In the genomic region with DNA sequence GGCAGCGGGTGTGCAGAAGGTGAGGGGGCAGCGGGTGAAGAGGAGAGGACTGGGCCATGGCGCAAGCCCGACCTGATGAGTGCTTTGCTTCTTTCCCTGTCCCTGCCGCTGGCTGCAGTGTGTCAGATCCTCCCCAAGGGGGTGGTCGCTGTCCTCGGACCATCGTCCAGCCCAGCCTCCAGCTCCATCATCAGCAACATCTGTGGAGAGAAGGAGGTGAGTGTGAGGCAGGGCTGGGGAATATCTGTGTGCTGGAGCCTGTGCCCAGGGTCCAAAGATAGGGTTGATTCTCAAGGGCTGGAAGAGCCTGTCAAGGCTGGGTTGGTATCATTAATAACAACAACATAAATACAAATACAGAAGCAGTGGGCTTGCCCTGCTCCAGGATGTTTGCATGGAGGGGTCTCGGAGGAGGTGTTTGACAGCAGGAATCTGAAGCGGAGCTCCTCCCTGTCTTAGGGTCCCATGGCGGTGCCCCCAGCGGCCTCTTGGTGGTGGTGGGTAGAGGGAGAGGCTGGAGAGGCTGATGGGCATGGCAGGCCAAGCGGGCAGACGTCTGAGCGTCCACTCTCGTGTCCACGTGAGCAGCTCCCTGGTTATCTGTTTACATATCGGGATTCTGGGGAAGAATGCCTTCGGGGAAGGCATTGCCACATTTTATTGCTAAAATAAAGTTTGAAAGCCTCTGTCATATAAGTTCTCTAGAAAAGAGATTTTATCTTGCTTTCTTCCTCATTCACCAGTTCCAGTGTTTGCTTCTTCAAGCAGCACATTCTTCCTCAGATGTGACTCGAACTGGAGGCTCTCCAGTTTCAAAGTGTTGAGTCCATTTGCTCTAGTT, we compare ENCODE assay signal across 1 cellular context.
TF ChIP-seq lines count a peak whose summit lies in the region.

No MANE protein-coding gene starts in this region.

TF ChIP-seq in H1, 55 proteins besides CTCF, POLR2A, EP300 and RAD21:
- no peak for TF ChIP-seq RNF2 (IDR thresholded peaks at IDR 0.05; ENCODE audit: borderline replicate concordance, low read depth, low read length, missing control alignments, poor library complexity, severe bottlenecking)
